1 cellular context compared by ENCODE assay signal in the genomic region with DNA sequence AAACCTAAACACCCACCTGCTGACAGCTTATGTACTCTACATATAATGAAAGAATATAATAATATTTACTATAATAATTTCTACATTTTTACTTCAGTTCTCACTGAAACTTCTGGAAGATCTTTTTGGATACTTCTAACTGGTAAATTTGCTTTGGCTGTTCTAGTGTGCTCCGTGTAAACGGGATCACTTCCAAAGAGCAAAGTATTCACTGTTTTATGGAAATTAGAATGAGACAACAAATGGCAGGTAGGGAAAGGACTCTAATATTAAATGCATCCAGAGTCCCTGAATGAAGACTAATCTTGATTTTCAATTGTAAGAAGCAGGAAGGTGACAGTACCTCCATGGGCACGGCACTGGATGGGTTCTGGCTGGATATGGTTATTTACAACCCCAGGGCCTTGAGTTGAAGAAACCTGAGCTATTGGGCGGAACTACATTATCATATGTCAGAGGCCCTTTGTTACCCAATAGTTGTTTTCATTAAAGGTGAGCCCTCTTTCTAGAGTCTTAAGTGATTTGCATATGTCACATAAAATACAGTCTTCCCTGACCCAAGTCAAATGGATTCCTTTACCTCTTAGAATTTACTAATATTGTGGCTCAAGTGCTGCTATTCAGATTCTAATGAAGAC.
A peak's percentile ranks its signal among the peaks of the same experiment; 100 is the strongest.
TF ChIP-seq lines count a peak whose summit lies in the region.

No MANE protein-coding gene starts in this region.

TF ChIP-seq in GM12878, 131 proteins besides CTCF, POLR2A, EP300 and RAD21:
- 0 out of 2 replicates have a peak, but pooled peaks have one; percentile 40 for TF ChIP-seq PML (IDR thresholded peaks at IDR 0.05; ENCODE audit: low read length)
- TF ChIP-seq, protein P1, sequence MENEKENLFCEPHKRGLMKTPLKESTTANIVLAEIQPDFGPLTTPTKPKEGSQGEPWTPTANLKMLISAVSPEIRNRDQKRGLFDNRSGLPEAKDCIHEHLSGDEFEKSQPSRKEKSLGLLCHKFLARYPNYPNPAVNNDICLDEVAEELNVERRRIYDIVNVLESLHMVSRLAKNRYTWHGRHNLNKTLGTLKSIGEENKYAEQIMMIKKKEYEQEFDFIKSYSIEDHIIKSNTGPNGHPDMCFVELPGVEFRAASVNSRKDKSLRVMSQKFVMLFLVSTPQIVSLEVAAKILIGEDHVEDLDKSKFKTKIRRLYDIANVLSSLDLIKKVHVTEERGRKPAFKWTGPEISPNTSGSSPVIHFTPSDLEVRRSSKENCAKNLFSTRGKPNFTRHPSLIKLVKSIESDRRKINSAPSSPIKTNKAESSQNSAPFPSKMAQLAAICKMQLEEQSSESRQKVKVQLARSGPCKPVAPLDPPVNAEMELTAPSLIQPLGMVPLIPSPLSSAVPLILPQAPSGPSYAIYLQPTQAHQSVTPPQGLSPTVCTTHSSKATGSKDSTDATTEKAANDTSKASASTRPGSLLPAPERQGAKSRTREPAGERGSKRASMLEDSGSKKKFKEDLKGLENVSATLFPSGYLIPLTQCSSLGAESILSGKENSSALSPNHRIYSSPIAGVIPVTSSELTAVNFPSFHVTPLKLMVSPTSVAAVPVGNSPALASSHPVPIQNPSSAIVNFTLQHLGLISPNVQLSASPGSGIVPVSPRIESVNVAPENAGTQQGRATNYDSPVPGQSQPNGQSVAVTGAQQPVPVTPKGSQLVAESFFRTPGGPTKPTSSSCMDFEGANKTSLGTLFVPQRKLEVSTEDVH (IDR thresholded peaks at IDR 0.05; ENCODE audit: low read depth, partially characterized antibody) = no peak
TF ChIP-seq in GM12878: peak in this region for 1.
